31 cellular contexts compared by ENCODE assay signal in the genomic region with DNA sequence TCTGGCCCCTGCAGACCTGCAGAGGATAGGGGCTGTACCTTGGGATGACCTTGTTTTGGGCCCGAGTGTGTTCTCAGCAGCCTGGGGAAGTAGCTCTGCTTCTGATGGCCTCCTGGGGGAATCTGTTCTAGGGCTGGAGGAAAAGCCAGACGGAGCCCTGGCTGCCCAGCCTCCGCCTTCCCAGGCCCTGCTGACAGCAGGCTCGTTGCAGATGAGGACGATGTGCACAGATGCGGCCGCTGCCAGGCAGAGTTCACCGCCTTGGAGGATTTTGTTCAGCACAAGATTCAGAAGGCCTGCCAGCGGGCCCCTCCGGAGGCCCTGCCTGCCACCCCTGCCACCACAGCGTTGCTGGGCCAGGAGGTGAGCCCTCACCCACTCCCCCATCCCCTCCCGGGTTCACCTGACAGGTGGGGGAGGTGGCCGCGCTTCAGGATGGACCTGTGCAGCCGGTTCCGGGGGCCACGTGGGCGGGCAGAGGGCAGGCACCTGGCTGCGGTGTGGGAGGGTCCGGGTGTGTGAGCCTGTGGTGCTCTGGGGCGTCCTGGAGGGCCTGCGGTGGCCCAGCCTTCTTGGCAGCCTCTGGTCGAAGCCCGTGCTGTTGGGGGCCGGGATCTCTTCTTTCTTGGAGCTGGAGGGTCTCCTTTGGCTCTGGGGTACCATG. TPM values are rescaled to one million over a fixed set of nuclear protein-coding genes. Genes with fewer than 3 reads are reported as not detected.
"Had no signal": no experiment of that assay in that cellular context is flagged by ENCODE, and none has a peak within 500 bp of the region (broad histone marks: within the 10 kb centered on the region; RNA-seq: fewer than 3 reads in every experiment).

No MANE protein-coding gene starts in this region.

- H3K27ac Mint-ChIP-seq: activated naive CD4-positive, alpha-beta T cell treated with anti-CD3 and anti-CD28 coated beads for 36 hours; activated naive CD8-positive, alpha-beta T cell treated with anti-CD3 and anti-CD28 coated beads for 36 hours; mesothelial cell of epicardium; nephron progenitor cell; stimulated activated naive B cell treated with anti-CD40 and anti-IgM and Interleukin-4, amounts not matched to agents 10 μg/mL and 1 μg/mL and 100 μg/mL, for 72 hours had no signal

- H3K4me2 ChIP-seq: hepatocyte, smooth muscle cell had no signal

- H3K4me3 ChIP-seq: adrenal gland, body of pancreas, colonic mucosa, gastrocnemius medialis, hepatocyte, psoas muscle, smooth muscle cell, stomach, tibial artery had no signal

- H3K27ac ChIP-seq: adrenal gland, body of pancreas, colonic mucosa, gastrocnemius medialis, hepatocyte, parathyroid adenoma, psoas muscle, stomach, tibial artery, WERI-Rb-1 had no signal

- H3K9me3 Mint-ChIP-seq: activated naive CD4-positive, alpha-beta T cell treated with anti-CD3 and anti-CD28 coated beads for 36 hours; activated naive CD8-positive, alpha-beta T cell treated with anti-CD3 and anti-CD28 coated beads for 36 hours; mesothelial cell of epicardium; naive B cell; nephron progenitor cell; stimulated activated naive B cell treated with anti-CD40 and anti-IgM and Interleukin-4, amounts not matched to agents 10 μg/mL and 1 μg/mL and 100 μg/mL, for 72 hours had no signal

- H3K36me3 Mint-ChIP-seq: mesothelial cell of epicardium had no signal

- H2AFZ ChIP-seq: hepatocyte, parathyroid adenoma had no signal

- FAIRE-seq: TTC549 had no signal

- H3K27me3 Mint-ChIP-seq: activated naive CD8-positive, alpha-beta T cell treated with anti-CD3 and anti-CD28 coated beads for 36 hours; naive B cell; stimulated activated naive B cell treated with anti-CD40 and anti-IgM and Interleukin-4, amounts not matched to agents 10 μg/mL and 1 μg/mL and 100 μg/mL, for 72 hours had no signal

- H3K27me3 ChIP-seq: adrenal gland, body of pancreas, colonic mucosa, gastrocnemius medialis, hepatocyte, stomach, tibial artery had no signal

- H3K4me3 Mint-ChIP-seq: activated naive CD4-positive, alpha-beta T cell treated with anti-CD3 and anti-CD28 coated beads for 36 hours; activated naive CD8-positive, alpha-beta T cell treated with anti-CD3 and anti-CD28 coated beads for 36 hours; mesothelial cell of epicardium; naive B cell; nephron progenitor cell; stimulated activated naive B cell treated with anti-CD40 and anti-IgM and Interleukin-4, amounts not matched to agents 10 μg/mL and 1 μg/mL and 100 μg/mL, for 72 hours had no signal

- H3K9ac ChIP-seq: parathyroid adenoma had no signal

- DNase-seq: activated CD4-positive, alpha-beta T cell treated with anti-CD3 and anti-CD28 coated beads for 48 hours; activated CD4-positive, alpha-beta T cell treated with anti-CD3 and anti-CD28 coated beads, Interleukin-2, amount 50 U/mL, for 48 hours; activated CD8-positive, alpha-beta memory T cell treated with anti-CD3 and anti-CD28 coated beads for 24 hours; activated effector memory CD4-positive, alpha-beta T cell treated with Interleukin-2 at 50 U/mL for 16 hours; activated naive CD4-positive, alpha-beta T cell treated with anti-CD3 and anti-CD28 coated beads for 36 hours; activated naive CD8-positive, alpha-beta T cell treated with anti-CD3 and anti-CD28 coated beads for 36 hours; adrenal gland; aorta; body of pancreas; cerebellar nuclear complex; colonic mucosa; effector CD8-positive, alpha-beta T cell; gastrocnemius medialis; left cardiac atrium; naive B cell; nephron progenitor cell; nucleus accumbens; psoas muscle; stimulated activated CD4-positive, alpha-beta T cell treated with anti-CD3 and anti-CD28 coated beads, Interleukin-1b, Interleukin-23, amount 100 ng/mL, for 48 hours; stimulated activated CD4-positive, alpha-beta T cell treated with anti-CD3 and anti-CD28 coated beads, Interleukin-4, amount 100 ng/mL, for 4 hours; stimulated activated CD8-positive, alpha-beta memory T cell treated with anti-CD3 and anti-CD28 coated beads, Interleukin-4, amount 100 ng/mL, for 48 hours; stimulated activated naive B cell treated with anti-CD40 and anti-IgM and Interleukin-4, amounts not matched to agents 10 μg/mL and 1 μg/mL and 100 μg/mL, for 72 hours; stomach; tibial artery; WERI-Rb-1 had no signal

- H3K9me3 ChIP-seq: adrenal gland, body of pancreas, colonic mucosa, gastrocnemius medialis, psoas muscle, stomach, tibial artery had no signal

- H3K4me1 ChIP-seq: colonic mucosa, parathyroid adenoma had no signal

- ATAC-seq: activated CD4-positive, CD25-positive, alpha-beta regulatory T cell treated with anti-CD3 and anti-CD28 coated beads, Interleukin-2, amount 50 U/mL, for 24 hours; body of pancreas; gastrocnemius medialis; left cardiac atrium; psoas muscle; stimulated activated naive B cell treated with anti-CD40 and anti-IgM and Interleukin-4, amounts not matched to agents 10 μg/mL and 1 μg/mL and 100 μg/mL, for 72 hours had no signal

RNA-seq across cellular contexts. Expression of gene DNASE1L2, which starts 8.0 kb away (rescaled TPM):
- total RNA-seq: stomach had no signal
